30 cellular contexts compared by ENCODE assay signal in genomic region chr3:39568508-39568907, GRCh38.
"Had no signal": no experiment of that assay in that cellular context is flagged by ENCODE, and none has a peak within 500 bp of the region (broad histone marks: within the 10 kb centered on the region; RNA-seq: fewer than 3 reads in every experiment).

No MANE protein-coding gene starts in this region.

- ATAC-seq: activated CD4-positive, alpha-beta T cell treated with anti-CD3 and anti-CD28 coated beads for 36 hours; activated CD8-positive, alpha-beta memory T cell treated with anti-CD3 and anti-CD28 coated beads, Interleukin-2, amount 10 ng/mL, durations not matched to agents 7 days and 5 days; activated CD8-positive, alpha-beta T cell treated with anti-CD3 and anti-CD28 coated beads, Interleukin-2, amount 10 ng/mL, durations not matched to agents 7 days and 5 days; activated naive CD8-positive, alpha-beta T cell treated with anti-CD3 and anti-CD28 coated beads, Interleukin-2, amount 50 U/mL, for 24 hours; effector memory CD8-positive, alpha-beta T cell; foreskin keratinocyte; gastrocnemius medialis had no signal

- H3K4me1 Mint-ChIP-seq: activated CD4-positive, alpha-beta T cell treated with anti-CD3 and anti-CD28 coated beads for 36 hours; activated CD4-positive, alpha-beta T cell treated with anti-CD3 and anti-CD28 coated beads, Interleukin-2, amount 10 ng/mL, durations not matched to agents 24 days and 14 days; activated CD8-positive, alpha-beta memory T cell treated with anti-CD3 and anti-CD28 coated beads, Interleukin-2, amount 10 ng/mL, durations not matched to agents 7 days and 5 days; activated naive CD4-positive, alpha-beta T cell treated with anti-CD3 and anti-CD28 coated beads, Interleukin-2, amount 50 U/mL, for 24 hours; activated naive CD8-positive, alpha-beta T cell treated with anti-CD3 and anti-CD28 coated beads for 36 hours; activated naive CD8-positive, alpha-beta T cell treated with anti-CD3 and anti-CD28 coated beads, Interleukin-2, amount 50 U/mL, for 24 hours had no signal

- H3K9me3 ChIP-seq: adrenal gland, esophagus muscularis mucosa, gastrocnemius medialis had no signal

- H3K4me1 ChIP-seq: adrenal gland, esophagus muscularis mucosa, foreskin keratinocyte, gastrocnemius medialis had no signal

- H3K4me3 Mint-ChIP-seq: activated CD4-positive, alpha-beta memory T cell treated with anti-CD3 and anti-CD28 coated beads for 36 hours; activated CD4-positive, alpha-beta T cell treated with anti-CD3 and anti-CD28 coated beads for 36 hours; activated CD4-positive, alpha-beta T cell treated with anti-CD3 and anti-CD28 coated beads, Interleukin-2, amount 10 ng/mL, durations not matched to agents 24 days and 14 days; activated CD8-positive, alpha-beta memory T cell treated with anti-CD3 and anti-CD28 coated beads, Interleukin-2, amount 10 ng/mL, durations not matched to agents 7 days and 5 days; activated CD8-positive, alpha-beta T cell treated with anti-CD3 and anti-CD28 coated beads, Interleukin-2, amount 10 ng/mL, durations not matched to agents 7 days and 5 days; activated naive CD4-positive, alpha-beta T cell treated with anti-CD3 and anti-CD28 coated beads for 36 hours; activated naive CD4-positive, alpha-beta T cell treated with anti-CD3 and anti-CD28 coated beads, Interleukin-2, amount 50 U/mL, for 24 hours; activated naive CD8-positive, alpha-beta T cell treated with anti-CD3 and anti-CD28 coated beads for 36 hours; activated naive CD8-positive, alpha-beta T cell treated with anti-CD3 and anti-CD28 coated beads, Interleukin-2, amount 50 U/mL, for 24 hours; activated T-helper 1 cell treated with anti-CD3 and anti-CD28 coated beads, Interleukin-12 subunit alpha, Interleukin-12 subunit beta, Interleukin-2, Interleukin-4 antibody, amounts not matched to agents 30 ng/mL and 10 ng/mL and 1 ng/mL, durations not matched to agents 14 hours and 24 hours and 36 hours; effector memory CD8-positive, alpha-beta T cell had no signal

- H3K27ac Mint-ChIP-seq: activated CD4-positive, alpha-beta memory T cell treated with anti-CD3 and anti-CD28 coated beads for 36 hours; activated CD4-positive, alpha-beta T cell treated with anti-CD3 and anti-CD28 coated beads for 36 hours; activated CD4-positive, alpha-beta T cell treated with anti-CD3 and anti-CD28 coated beads, Interleukin-2, amount 10 ng/mL, durations not matched to agents 24 days and 14 days; activated CD8-positive, alpha-beta memory T cell treated with anti-CD3 and anti-CD28 coated beads, Interleukin-2, amount 10 ng/mL, durations not matched to agents 7 days and 5 days; activated CD8-positive, alpha-beta T cell treated with anti-CD3 and anti-CD28 coated beads, Interleukin-2, amount 10 ng/mL, durations not matched to agents 7 days and 5 days; activated naive CD4-positive, alpha-beta T cell treated with anti-CD3 and anti-CD28 coated beads for 36 hours; activated naive CD4-positive, alpha-beta T cell treated with anti-CD3 and anti-CD28 coated beads, Interleukin-2, amount 50 U/mL, for 24 hours; activated naive CD8-positive, alpha-beta T cell treated with anti-CD3 and anti-CD28 coated beads for 36 hours; activated naive CD8-positive, alpha-beta T cell treated with anti-CD3 and anti-CD28 coated beads, Interleukin-2, amount 50 U/mL, for 24 hours; activated T-helper 1 cell treated with anti-CD3 and anti-CD28 coated beads, Interleukin-12 subunit alpha, Interleukin-12 subunit beta, Interleukin-2, Interleukin-4 antibody, amounts not matched to agents 30 ng/mL and 10 ng/mL and 1 ng/mL, durations not matched to agents 14 hours and 24 hours and 36 hours; activated T-helper 2 cell treated with anti-CD3 and anti-CD28 coated beads, Interferon-gamma antibody, Interleukin-2, Interleukin-4, amounts not matched to agents 10 μg/mL and 5 μg/mL and 100 μg/mL, durations not matched to agents 14 hours and 24 hours and 36 hours; effector memory CD8-positive, alpha-beta T cell had no signal

- H3K36me3 ChIP-seq: adrenal gland, brain microvascular endothelial cell, esophagus muscularis mucosa, gastrocnemius medialis had no signal

- H3K9me3 Mint-ChIP-seq: activated CD4-positive, alpha-beta memory T cell treated with anti-CD3 and anti-CD28 coated beads for 36 hours; activated CD4-positive, alpha-beta T cell treated with anti-CD3 and anti-CD28 coated beads, Interleukin-2, amount 10 ng/mL, durations not matched to agents 24 days and 14 days; activated naive CD4-positive, alpha-beta T cell treated with anti-CD3 and anti-CD28 coated beads for 36 hours; activated naive CD4-positive, alpha-beta T cell treated with anti-CD3 and anti-CD28 coated beads, Interleukin-2, amount 50 U/mL, for 24 hours; activated naive CD8-positive, alpha-beta T cell treated with anti-CD3 and anti-CD28 coated beads for 36 hours; activated naive CD8-positive, alpha-beta T cell treated with anti-CD3 and anti-CD28 coated beads, Interleukin-2, amount 50 U/mL, for 24 hours; activated T-helper 1 cell treated with anti-CD3 and anti-CD28 coated beads, Interleukin-12 subunit alpha, Interleukin-12 subunit beta, Interleukin-2, Interleukin-4 antibody, amounts not matched to agents 30 ng/mL and 10 ng/mL and 1 ng/mL, durations not matched to agents 14 hours and 24 hours and 36 hours; activated T-helper 2 cell treated with anti-CD3 and anti-CD28 coated beads, Interferon-gamma antibody, Interleukin-2, Interleukin-4, amounts not matched to agents 10 μg/mL and 5 μg/mL and 100 μg/mL, durations not matched to agents 14 hours and 24 hours and 36 hours; effector memory CD8-positive, alpha-beta T cell had no signal

- H3K27ac ChIP-seq: adrenal gland, brain microvascular endothelial cell, esophagus muscularis mucosa, foreskin keratinocyte, gastrocnemius medialis had no signal

- DNase-seq: activated CD4-positive, alpha-beta memory T cell treated with anti-CD3 and anti-CD28 coated beads for 36 hours; activated CD4-positive, alpha-beta T cell treated with anti-CD3 and anti-CD28 coated beads for 36 hours; activated CD4-positive, alpha-beta T cell treated with anti-CD3 and anti-CD28 coated beads, Interleukin-2, amount 10 ng/mL, durations not matched to agents 24 days and 14 days; activated CD4-positive, CD25-positive, alpha-beta regulatory T cell; activated CD4-positive, CD25-positive, alpha-beta regulatory T cell treated with anti-CD3 and anti-CD28 coated beads, Interleukin-2, amount 50 U/mL, for 72 hours; activated CD8-positive, alpha-beta memory T cell treated with anti-CD3 and anti-CD28 coated beads, Interleukin-2, amount 10 ng/mL, durations not matched to agents 7 days and 5 days; activated CD8-positive, alpha-beta memory T cell treated with anti-CD3 and anti-CD28 coated beads, Interleukin-2, amount 50 U/mL, for 4 hours; activated CD8-positive, alpha-beta T cell treated with anti-CD3 and anti-CD28 coated beads, Interleukin-2, amount 10 ng/mL, durations not matched to agents 7 days and 5 days; activated effector memory CD4-positive, alpha-beta T cell treated with anti-CD3 and anti-CD28 coated beads, Interleukin-2, amount 50 U/mL, for 16 hours; activated naive CD4-positive, alpha-beta T cell treated with anti-CD3 and anti-CD28 coated beads for 36 hours; activated naive CD8-positive, alpha-beta T cell treated with anti-CD3 and anti-CD28 coated beads for 36 hours; activated naive CD8-positive, alpha-beta T cell treated with anti-CD3 and anti-CD28 coated beads, Interleukin-2, amount 50 U/mL, for 24 hours; activated T-cell treated with anti-CD3 and anti-CD28 coated beads, Interleukin-2, amount 50 U/mL, for 1 hour; activated T-cell treated with anti-CD3 and anti-CD28 coated beads, Interleukin-2, amount 50 U/mL, for 48 hours; adrenal gland; brain microvascular endothelial cell; caudate nucleus; cortex of kidney; dermis blood vessel endothelial cell; effector CD4-positive, alpha-beta T cell; effector memory CD8-positive, alpha-beta T cell; erythroblast; foreskin keratinocyte; gastrocnemius medialis; glutamatergic neuron; T-helper 2 cell had no signal

- H3K4me3 ChIP-seq: adrenal gland, esophagus muscularis mucosa, gastrocnemius medialis had no signal

- H3K27me3 ChIP-seq: adrenal gland, brain microvascular endothelial cell, esophagus muscularis mucosa, foreskin keratinocyte, gastrocnemius medialis had no signal

- H3K36me3 Mint-ChIP-seq: activated CD4-positive, alpha-beta memory T cell treated with anti-CD3 and anti-CD28 coated beads for 36 hours; activated CD8-positive, alpha-beta memory T cell treated with anti-CD3 and anti-CD28 coated beads, Interleukin-2, amount 10 ng/mL, durations not matched to agents 7 days and 5 days; activated naive CD4-positive, alpha-beta T cell treated with anti-CD3 and anti-CD28 coated beads, Interleukin-2, amount 50 U/mL, for 24 hours; activated naive CD8-positive, alpha-beta T cell treated with anti-CD3 and anti-CD28 coated beads for 36 hours had no signal
